17 cellular contexts compared by ENCODE assay signal in the genomic region with DNA sequence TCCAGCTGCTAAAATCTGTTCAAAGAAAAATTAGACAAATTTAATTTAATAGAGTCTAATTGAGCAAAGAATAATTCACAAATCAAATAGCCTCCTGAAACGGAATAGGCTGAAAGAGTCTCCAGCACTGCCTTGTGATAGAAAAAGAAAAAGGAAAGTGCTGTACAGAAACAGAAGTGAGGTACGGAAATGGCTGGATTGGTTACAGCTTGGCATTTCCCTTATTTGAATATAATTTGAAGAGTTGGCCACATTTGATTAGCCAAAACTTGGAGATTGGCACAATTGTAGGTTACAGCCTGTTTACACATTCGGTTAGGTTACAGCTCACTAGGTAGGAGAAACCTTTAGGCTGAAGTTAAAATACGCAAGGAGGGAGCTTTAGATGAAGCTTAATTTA. TPM values are rescaled to one million over a fixed set of nuclear protein-coding genes. Genes with fewer than 3 reads are reported as not detected.
DNase-seq lines count a peak whose midpoint lies in the region; ATAC-seq and TF ChIP-seq lines count a peak whose summit lies in the region.
"Had no signal": no experiment of that assay in that cellular context is flagged by ENCODE, and none has a peak within 500 bp of the region (broad histone marks: within the 10 kb centered on the region; RNA-seq: fewer than 3 reads in every experiment).

No MANE protein-coding gene starts in this region.

- no peaks in the 10 kb centered on the region for H3K9me3 ChIP-seq in neutrophil

- no peaks in the 10 kb centered on the region for H3K27me3 ChIP-seq in neutrophil
- H3K27me3 ChIP-seq: BLaER1 had no signal

- peak; percentile 21 for DNase-seq in NOMO-1 treated with DMSO at 0.1 percent for 48 hours (lab: John Stamatoyannopoulos, UW; ENCODE audit: unreplicated experiment)
- no peak for DNase-seq in NOMO-1 treated with dmso at 0.1 percent for 144 hours (lab: John Stamatoyannopoulos, UW; ENCODE audit: unreplicated experiment)
- peak; percentile 50 for DNase-seq in OCI-M1 (lab: John Stamatoyannopoulos, UW)
- DNase-seq in HT-29 (ENCODE audit: low spot score) = no peak
- DNase-seq in activated CD4-positive, alpha-beta T cell treated with anti-CD3 and anti-CD28 coated beads for 4 hours = no peak
- no peak for DNase-seq in DMS153 treated with DMSO at 0.1 percent for 48 hours (lab: John Stamatoyannopoulos, UW; ENCODE audit: unreplicated experiment)
- DNase-seq: Calu3; CD4-positive, CD25-positive, alpha-beta regulatory T cell; DMS 273 treated with DMSO at 0.1 percent for 48 hours; DMS79 had no signal

- H3K4me1 ChIP-seq in neutrophil (ENCODE audit: control insufficient read depth in 1 of 2, insufficient read depth in 1 of 2, low read depth in 1 of 2, low read length in 1 of 2) = peaks cover 9 to 31% of the 10 kb centered on the region in 2 experiments
- H3K4me1 ChIP-seq: BLaER1 had no signal

- H3K36me3 ChIP-seq in neutrophil = no peaks in the 10 kb centered on the region

- peak overlapping the region; percentile 26 for H3K27ac ChIP-seq in neutrophil
- H3K27ac ChIP-seq: 22Rv1, BLaER1, HL-60 had no signal

- TF ChIP-seq CTCF in neutrophil (IDR thresholded peaks at IDR 0.05) = no peak

- ATAC-seq in HG02981 (IDR thresholded peaks at IDR 0.05; ENCODE audit: unreplicated experiment) = no peak
- ATAC-seq: GM12878, HCT116 had no signal

- no peak overlapping the region for H3K4me3 ChIP-seq in neutrophil (ENCODE audit: low read depth in 1 of 2, low read length in 1 of 2)
- H3K4me3 ChIP-seq: BLaER1, GM12878 had no signal

RNA-seq across cellular contexts. Expression of a gene that starts 24.8 kb away (rescaled TPM):
- 3.0 and 4.8 TPM in 2 replicates for total RNA-seq in HT-29 (2014; rRNA removed; shearing (Covaris generic))

RNA-seq across cellular contexts. Expression of a gene that starts 25.1 kb away (rescaled TPM):
- total RNA-seq in HT-29 (2014; rRNA removed; shearing (Covaris generic)) = 24.3 and 26.2 TPM in 2 replicates

Comparison
In these comparisons a context has a peak if more than half of its experiments do, and no peak if none do; other contexts are left out.
1. DNase-seq: peak in NOMO-1 treated with DMSO at 0.1 percent for 48 hours (single experiment) and OCI-M1 (single experiment); none in NOMO-1 treated with dmso at 0.1 percent for 144 hours (single experiment), HT-29 (single experiment), activated CD4-positive, alpha-beta T cell treated with anti-CD3 and anti-CD28 coated beads for 4 hours (0 of 2) and DMS153 treated with DMSO at 0.1 percent for 48 hours (single experiment).